8 cellular contexts compared by ENCODE assay signal in the genomic region with DNA sequence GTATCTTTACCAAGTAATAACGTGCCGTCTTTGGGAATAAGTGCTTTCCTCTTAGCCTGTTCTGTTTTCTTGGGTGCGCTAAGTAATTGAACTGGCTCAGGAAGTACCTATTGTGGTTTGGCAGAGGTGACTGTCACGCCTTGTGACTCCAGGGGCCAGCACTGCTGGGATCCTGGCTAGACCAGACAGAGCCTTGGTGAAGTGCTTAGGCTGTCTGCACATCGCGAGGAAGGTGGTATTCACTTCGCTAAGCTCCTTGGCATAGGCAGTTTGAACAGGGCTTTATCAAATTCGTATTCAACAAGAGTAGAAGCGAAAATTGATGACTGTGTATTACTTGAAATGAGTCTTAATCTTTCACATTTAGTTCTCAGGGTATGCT. TPM values are rescaled to one million over a fixed set of nuclear protein-coding genes. Genes with fewer than 3 reads are reported as not detected.
DNase-seq lines count a peak whose midpoint lies in the region; ATAC-seq and TF ChIP-seq lines count a peak whose summit lies in the region.

No MANE protein-coding gene starts in this region.

- no peaks in the 10 kb centered on the region for H3K27me3 Mint-ChIP-seq in activated CD4-positive, alpha-beta memory T cell treated with anti-CD3 and anti-CD28 coated beads for 36 hours

- no peak overlapping the region for H2AFZ ChIP-seq in Karpas-422 (ENCODE audit: low read length)

- H3K27ac ChIP-seq in lower lobe of right lung, result peak overlapping the region; percentile 64
- no peak overlapping the region for H3K27ac ChIP-seq in Karpas-422 (ENCODE audit: low read length)
- no peak overlapping the region for H3K27ac ChIP-seq in uterus

- H3K4me3 ChIP-seq in lower lobe of right lung, result peak overlapping the region; percentile 50
- no peak overlapping the region for H3K4me3 ChIP-seq in Karpas-422 (ENCODE audit: low read length)
- H3K4me3 ChIP-seq in uterus, result no peak overlapping the region

- intact Hi-C loops in activated CD4-positive, alpha-beta memory T cell treated with anti-CD3 and anti-CD28 coated beads for 36 hours (cut with micrococcal nuclease), result loop anchor here (5.0 kb wide), 1 partner anchor 179 kb away; no protein-coding TSS in a partner anchor
- intact Hi-C loops in lower lobe of right lung (cut with DNase I), result no loop called here
- intact Hi-C loops in uterus (cut with DNase I; ENCODE audit: low total_unique reads), result no loop called here

- peak overlapping the region; percentile 91 for H3K4me3 Mint-ChIP-seq in activated CD4-positive, alpha-beta memory T cell treated with anti-CD3 and anti-CD28 coated beads for 36 hours

- H3K9me2 ChIP-seq in Karpas-422 (replicated peaks; ENCODE audit: insufficient read depth, low read length), result no peaks in the 10 kb centered on the region

- CTCF ChIA-PET in activated CD4-positive, alpha-beta memory T cell treated with anti-CD3 and anti-CD28 coated beads for 36 hours (lab: Charles Lee), result interaction anchor here (1.0 to 5.1 kb wide), 9 partner anchors 8 to 222 kb away, joined by 3 to 38 read pairs (median 4); partner anchors contain the start of genes ATG5 and PRDM1

- H3K4me1 ChIP-seq in lower lobe of right lung, result peaks cover 29% of the 10 kb centered on the region
- peaks cover 7% of the 10 kb centered on the region for H3K4me1 ChIP-seq in Karpas-422 (ENCODE audit: low read length)
- H3K4me1 ChIP-seq in uterus, result no peaks in the 10 kb centered on the region

- POLR2A ChIA-PET in activated CD4-positive, alpha-beta memory T cell treated with anti-CD3 and anti-CD28 coated beads for 36 hours (lab: Charles Lee), result interaction anchor here (0.6 to 8.7 kb wide), 14 partner anchors 10 to 421 kb away, joined by 3 to 236 read pairs (median 6); partner anchors contain the start of gene PRDM1

- peak; percentile 29 for TF ChIP-seq POLR2A in GM19193 (IDR thresholded peaks at IDR 0.05; ENCODE audit: extremely low read depth, insufficient read depth, insufficient read length)
- no peak for TF ChIP-seq POLR2A in uterus (IDR thresholded peaks at IDR 0.05)

- no peaks in the 10 kb centered on the region for H4K20me1 ChIP-seq in Karpas-422 (ENCODE audit: insufficient read depth, low read depth, low read length)

- H3K9me3 ChIP-seq in lower lobe of right lung (no peaks in the 10 kb centered on the region), Karpas-422 (ENCODE audit: low read length) (no peaks in the 10 kb centered on the region), uterus (no peaks in the 10 kb centered on the region)

- TF ChIP-seq CTCF in lower lobe of right lung (IDR thresholded peaks at IDR 0.05) (no peak), uterus (IDR thresholded peaks at IDR 0.05) (no peak)

- peak; percentile 71 for DNase-seq in activated CD4-positive, alpha-beta memory T cell treated with anti-CD3 and anti-CD28 coated beads for 36 hours
- DNase-seq in lower lobe of right lung (no peak), Karpas-422 (no peak), uterus (no peak), NCI-H2227 (lab: John Stamatoyannopoulos, UW; ENCODE audit: unreplicated experiment) (no peak), cerebellar cortex (ENCODE audit: low spot score) (no peak)

- ATAC-seq in HG03097 (IDR thresholded peaks at IDR 0.05; ENCODE audit: low FRiP score, unreplicated experiment), result peak; percentile 53
- ATAC-seq in lower lobe of right lung, result peak; percentile 68 to 75

- H3K36me3 Mint-ChIP-seq in activated CD4-positive, alpha-beta memory T cell treated with anti-CD3 and anti-CD28 coated beads for 36 hours, result peaks cover 93% of the 10 kb centered on the region

- H3K27me3 ChIP-seq in lower lobe of right lung (ENCODE audit: low read depth), result peaks cover 19% of the 10 kb centered on the region
- H3K27me3 ChIP-seq in Karpas-422 (ENCODE audit: low read length), result no peaks in the 10 kb centered on the region
- no peaks in the 10 kb centered on the region for H3K27me3 ChIP-seq in uterus

- H3K9me3 Mint-ChIP-seq in activated CD4-positive, alpha-beta memory T cell treated with anti-CD3 and anti-CD28 coated beads for 36 hours, result no peaks in the 10 kb centered on the region

- peaks cover 79% of the 10 kb centered on the region for H3K4me1 Mint-ChIP-seq in activated CD4-positive, alpha-beta memory T cell treated with anti-CD3 and anti-CD28 coated beads for 36 hours (ENCODE audit: low read depth)

- no peaks in the 10 kb centered on the region for H3K79me2 ChIP-seq in Karpas-422 (ENCODE audit: low read length)

- H3K4me2 ChIP-seq in Karpas-422 (ENCODE audit: low read depth, low read length, poor library complexity, severe bottlenecking), result no peak overlapping the region

- no peak overlapping the region for H3K9ac ChIP-seq in Karpas-422 (ENCODE audit: low read length)

- H3K36me3 ChIP-seq in lower lobe of right lung (peaks cover 27% of the 10 kb centered on the region), Karpas-422 (ENCODE audit: insufficient read depth, low read length) (no peaks in the 10 kb centered on the region), uterus (no peaks in the 10 kb centered on the region)

- H3K27ac Mint-ChIP-seq in activated CD4-positive, alpha-beta memory T cell treated with anti-CD3 and anti-CD28 coated beads for 36 hours, result peak overlapping the region; percentile 96

RNA-seq across cellular contexts. Expression of gene PRDM1, which starts 17.6 kb away (rescaled TPM):
- 10 to 100 TPM; 70.9 to 78.9 TPM for total RNA-seq in activated CD4-positive, alpha-beta memory T cell treated with anti-CD3 and anti-CD28 coated beads for 36 hours
- total RNA-seq in lower lobe of right lung (13.9 TPM), uterus (10 to 100 TPM in 2 of 4 donors, 1 to 10 TPM in 2; 1.0 to 20.7 (median 7.0) TPM)
- 0.11 and 0.54 TPM in 2 replicates for total RNA-seq in Karpas-422 (2014; rRNA removed; shearing (Covaris generic); ENCODE audit: low replicate concordance)
